10 cellular contexts compared by ENCODE assay signal in the genomic region with DNA sequence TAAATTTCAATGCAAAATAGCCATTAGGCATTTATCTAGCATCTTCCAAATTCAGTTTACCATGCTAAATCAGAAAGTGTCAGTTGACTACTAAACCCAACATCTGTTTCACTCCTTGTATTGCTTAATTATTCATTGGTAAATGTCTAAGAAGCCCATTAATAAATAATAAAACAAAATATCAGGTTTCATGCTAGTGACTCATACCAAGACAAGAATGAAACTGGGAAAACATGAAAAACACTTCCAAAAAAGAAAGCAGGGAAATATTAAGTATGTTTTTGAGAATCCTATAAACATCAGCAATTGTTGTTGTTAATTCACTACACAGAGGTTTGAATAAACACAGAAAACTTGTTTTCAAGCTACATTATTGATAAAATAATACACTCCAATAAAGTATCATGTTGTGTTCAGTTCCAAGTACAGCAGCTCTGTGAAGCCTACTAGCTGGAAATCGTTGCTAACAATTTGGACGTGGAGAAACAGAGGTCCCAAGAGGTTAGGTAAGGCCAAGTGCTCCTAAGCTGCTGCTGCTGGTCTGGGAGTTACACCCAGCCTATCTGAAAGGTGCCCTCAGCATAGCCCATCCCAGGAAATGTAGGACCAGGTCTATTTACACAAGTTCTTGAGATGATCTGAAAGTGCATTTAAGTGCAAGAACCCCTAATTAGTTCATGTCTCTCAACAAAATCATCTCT.
A peak's percentile ranks its signal among the peaks of the same experiment; 100 is the strongest.
DNase-seq lines count a peak whose midpoint lies in the region; ATAC-seq and TF ChIP-seq lines count a peak whose summit lies in the region.
"Had no signal": no experiment of that assay in that cellular context is flagged by ENCODE, and none has a peak within 500 bp of the region (broad histone marks: within the 10 kb centered on the region; RNA-seq: fewer than 3 reads in every experiment).

No MANE protein-coding gene starts in this region.

- in situ Hi-C loops in GM13977 (cut with MboI; ENCODE audit: low pct_unique_long_range_greater_than_20kb, low sequenced_read_pairs, unreplicated experiment), result no loop called here

- ATAC-seq in body of pancreas, result peak; percentile 45
- ATAC-seq: stimulated activated naive CD8-positive, alpha-beta T cell treated with anti-CD3 and anti-CD28 coated beads, Interleukin-15, Interleukin-2, amounts not matched to agents 100 U/mL and 50 U/mL, for 24 hours had no signal

- 26 to 30% methylated on average over 2 of the region's 2 CpGs for WGBS in body of pancreas, 2 donors

- H3K27me3 ChIP-seq in body of pancreas, result no peaks in the 10 kb centered on the region
- no peaks in the 10 kb centered on the region for H3K27me3 ChIP-seq in kidney epithelial cell (ENCODE audit: control insufficient read depth, insufficient read depth, low read length)
- H3K27me3 ChIP-seq in uterus, result no peaks in the 10 kb centered on the region

- H3K36me3 ChIP-seq in body of pancreas (replicated peaks in 1 of 2; ENCODE audit: insufficient read depth in 1 of 2, low read depth in 2 of 2), result no peaks in the 10 kb centered on the region
- no peaks in the 10 kb centered on the region for H3K36me3 ChIP-seq in kidney epithelial cell (ENCODE audit: control insufficient read depth, insufficient read depth, low read length)
- H3K36me3 ChIP-seq in uterus, result no peaks in the 10 kb centered on the region

- POLR2A ChIA-PET in HEK293T (lab: Yijun Ruan, JAX), result no interaction called here

- TF ChIP-seq POLR2A in body of pancreas (IDR thresholded peaks at IDR 0.05) (no peak), uterus (IDR thresholded peaks at IDR 0.05) (no peak)

- intact Hi-C loops in body of pancreas (cut with DNase I) (no loop called here), uterus (cut with DNase I; ENCODE audit: low total_unique reads) (no loop called here)

- CTCF ChIA-PET in HEK293T (lab: Yijun Ruan, JAX), result interaction anchor here (0.6 kb wide), 1 partner anchor 71 kb away, joined by 3 read pairs; no protein-coding TSS in a partner anchor

- H3K4me1 ChIP-seq in body of pancreas, result peaks cover 28% of the 10 kb centered on the region
- peaks cover 5 to 13% of the 10 kb centered on the region in 2 donors for H3K4me1 ChIP-seq in uterus

- DNase-seq in NCI-H510A treated with DMSO at 0.1 percent for 48 hours (lab: John Stamatoyannopoulos, UW), result peak; percentile 65
- no peak for DNase-seq in NCI-H510A (lab: John Stamatoyannopoulos, UW)
- no peak for DNase-seq in body of pancreas
- DNase-seq in kidney epithelial cell (ENCODE audit: low read depth), result peak; percentile 18
- DNase-seq in uterus, result no peak
- no peak for DNase-seq in HEK293T (ENCODE audit: extremely low spot score)
- no peak for DNase-seq in substantia nigra (lab: John Stamatoyannopoulos, UW)
- DNase-seq in GM13977 (ENCODE audit: low spot score), result no peak
- DNase-seq: H7; stimulated activated naive CD8-positive, alpha-beta T cell treated with anti-CD3 and anti-CD28 coated beads, Interleukin-15, Interleukin-2, amounts not matched to agents 100 U/mL and 50 U/mL, for 24 hours had no signal

- H3K4me3 ChIP-seq in body of pancreas (no peak overlapping the region), kidney epithelial cell (ENCODE audit: low read depth, low read length) (no peak overlapping the region), uterus (no peak overlapping the region)

- no peak overlapping the region for H3K27ac ChIP-seq in body of pancreas
- peak overlapping the region; percentile 60 to 65 for H3K27ac ChIP-seq in uterus
- H3K27ac ChIP-seq in substantia nigra (ENCODE audit: low read depth, low read length, poor library complexity, severe bottlenecking), result no peak overlapping the region

- TF ChIP-seq CTCF in body of pancreas (IDR thresholded peaks at IDR 0.05), result no peak
- no peak for TF ChIP-seq CTCF in kidney epithelial cell (IDR thresholded peaks at IDR 0.05; ENCODE audit: insufficient read depth, low read length, poor library complexity, severe bottlenecking)
- no peak for TF ChIP-seq CTCF in uterus (IDR thresholded peaks at IDR 0.05)
- no peak for TF ChIP-seq CTCF in GM13977 (IDR thresholded peaks at IDR 0.05; ENCODE audit: extremely low read depth, insufficient read depth, missing control alignments)

- H3K9me3 ChIP-seq in body of pancreas (no peaks in the 10 kb centered on the region), uterus (no peaks in the 10 kb centered on the region)

TF ChIP-seq in HEK293T, 16 proteins besides CTCF, POLR2A, EP300 and RAD21:
- TF ChIP-seq SP1 (IDR thresholded peaks at IDR 0.05), result no peak
- TF ChIP-seq ZNF384 (IDR thresholded peaks at IDR 0.05), result no peak
- no peak for TF ChIP-seq SUZ12 (IDR thresholded peaks at IDR 0.05)
- TF ChIP-seq FOXA1 (IDR thresholded peaks at IDR 0.05), result no peak
- TF ChIP-seq HDGF (IDR thresholded peaks at IDR 0.05; ENCODE audit: borderline replicate concordance), result no peak
- TF ChIP-seq L3MBTL2 (conservative IDR thresholded peaks at IDR 0.05), result no peak
- TF ChIP-seq LEF1 (IDR thresholded peaks at IDR 0.05; ENCODE audit: borderline replicate concordance), result no peak
- no peak for TF ChIP-seq CTBP1 (IDR thresholded peaks at IDR 0.05; ENCODE audit: borderline replicate concordance)
- TF ChIP-seq TARDBP (IDR thresholded peaks at IDR 0.05), result no peak
- no peak for TF ChIP-seq FOXK2 (IDR thresholded peaks at IDR 0.05)
- TF ChIP-seq ELF4 (IDR thresholded peaks at IDR 0.05), result no peak
- TF ChIP-seq FOXM1 (IDR thresholded peaks at IDR 0.05; ENCODE audit: borderline replicate concordance), result no peak
- TF ChIP-seq, protein P1, sequence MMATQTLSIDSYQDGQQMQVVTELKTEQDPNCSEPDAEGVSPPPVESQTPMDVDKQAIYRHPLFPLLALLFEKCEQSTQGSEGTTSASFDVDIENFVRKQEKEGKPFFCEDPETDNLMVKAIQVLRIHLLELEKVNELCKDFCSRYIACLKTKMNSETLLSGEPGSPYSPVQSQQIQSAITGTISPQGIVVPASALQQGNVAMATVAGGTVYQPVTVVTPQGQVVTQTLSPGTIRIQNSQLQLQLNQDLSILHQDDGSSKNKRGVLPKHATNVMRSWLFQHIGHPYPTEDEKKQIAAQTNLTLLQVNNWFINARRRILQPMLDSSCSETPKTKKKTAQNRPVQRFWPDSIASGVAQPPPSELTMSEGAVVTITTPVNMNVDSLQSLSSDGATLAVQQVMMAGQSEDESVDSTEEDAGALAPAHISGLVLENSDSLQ (IDR thresholded peaks at IDR 0.05), result no peak

Comparison
In these comparisons a context has a peak if more than half of its experiments do, and no peak if none do; other contexts are left out.
1. DNase-seq: peak in NCI-H510A treated with DMSO at 0.1 percent for 48 hours (single experiment) and kidney epithelial cell (single experiment); none in NCI-H510A (single experiment), body of pancreas (0 of 4), uterus (0 of 2), HEK293T (single experiment), substantia nigra (0 of 49) and GM13977 (single experiment).
2. H3K27ac ChIP-seq: peak in uterus (2 of 2); none in body of pancreas (0 of 4) and substantia nigra (single experiment).